ENCODE assay signal across 8 cellular contexts in the genomic region with DNA sequence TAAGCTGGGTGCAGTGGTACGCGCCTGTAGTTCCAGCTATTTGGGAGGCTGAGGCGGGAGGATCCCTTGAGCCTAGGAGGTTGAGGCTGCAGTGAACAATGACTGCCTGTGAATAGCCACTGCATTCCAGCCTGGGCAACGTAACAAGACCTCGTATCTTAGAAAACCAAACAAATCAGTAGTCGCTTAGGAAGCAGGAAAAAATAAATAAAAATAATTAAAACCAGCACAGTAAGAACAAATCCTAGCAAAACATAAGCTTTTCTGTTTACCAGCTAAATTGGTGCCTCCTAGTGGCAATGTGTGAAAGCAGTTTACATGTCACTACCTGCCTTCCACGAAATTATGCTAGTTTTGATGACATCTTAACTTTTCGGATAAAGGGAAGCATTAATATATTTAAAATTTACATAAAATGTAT. TPM values are rescaled to one million over a fixed set of nuclear protein-coding genes. Genes with fewer than 3 reads are reported as not detected.
DNase-seq lines count a peak whose midpoint lies in the region; ATAC-seq, FAIRE-seq and TF ChIP-seq lines count a peak whose summit lies in the region.

No MANE protein-coding gene starts in this region.

- ATAC-seq in GM19395 (IDR thresholded peaks at IDR 0.05; ENCODE audit: unreplicated experiment), result no peak
- ATAC-seq in GM18519 (IDR thresholded peaks at IDR 0.05; ENCODE audit: low FRiP score, unreplicated experiment), result no peak

- H3K27ac ChIP-seq in CD8-positive, alpha-beta memory T cell (ENCODE audit: low read depth, low read length), result peak overlapping the region; percentile 97
- no peak overlapping the region for H3K27ac ChIP-seq in HUES64 (ENCODE audit: low read depth, low read length)

- peaks cover 36 to 44% (median 40%) of the 10 kb centered on the region in 3 donors for H3K4me1 Mint-ChIP-seq in CD8-positive, alpha-beta memory T cell
- peaks cover 30% of the 10 kb centered on the region for H3K4me1 Mint-ChIP-seq in T-helper 1 cell treated with Interleukin-12 subunit alpha and Interleukin-12 subunit beta and Interleukin-4 antibody, amounts not matched to agents 30 μg/mL and 1 μg/mL, for 36 hours (ENCODE audit: low read depth)
- H3K4me1 Mint-ChIP-seq in progenitor cell of endocrine pancreas (ENCODE audit: low read depth), result peaks cover 13% of the 10 kb centered on the region

- peak overlapping the region in 7 of 8 donors; percentile 60 to 99 (median 97) for H3K27ac Mint-ChIP-seq in CD8-positive, alpha-beta memory T cell
- peak overlapping the region; percentile 82 for H3K27ac Mint-ChIP-seq in T-helper 1 cell treated with Interleukin-12 subunit alpha and Interleukin-12 subunit beta and Interleukin-4 antibody, amounts not matched to agents 30 μg/mL and 1 μg/mL, for 36 hours
- peak overlapping the region; percentile 97 for H3K27ac Mint-ChIP-seq in progenitor cell of endocrine pancreas

- peak overlapping the region; percentile 79 for H3K4me3 ChIP-seq in CD8-positive, alpha-beta memory T cell (ENCODE audit: low read length)
- H3K4me3 ChIP-seq in HUES64 (ENCODE audit: low read length) (peak overlapping the region; percentile 86), fibroblast of mammary gland (ENCODE audit: control insufficient read depth, low read depth, low read length) (no peak overlapping the region)

- TF ChIP-seq POLR2A in GM12892 (IDR thresholded peaks at IDR 0.05; ENCODE audit: low read depth, low read length), result no peak

- H3K4me3 Mint-ChIP-seq in CD8-positive, alpha-beta memory T cell, result peak overlapping the region; percentile 13 to 97 (median 93)
- H3K4me3 Mint-ChIP-seq in T-helper 1 cell treated with Interleukin-12 subunit alpha and Interleukin-12 subunit beta and Interleukin-4 antibody, amounts not matched to agents 30 μg/mL and 1 μg/mL, for 36 hours, result no peak overlapping the region
- peak overlapping the region; percentile 88 for H3K4me3 Mint-ChIP-seq in progenitor cell of endocrine pancreas (ENCODE audit: low read depth)

- peaks cover 41% of the 10 kb centered on the region for H3K4me1 ChIP-seq in CD8-positive, alpha-beta memory T cell (ENCODE audit: insufficient read depth, low read length)
- H3K4me1 ChIP-seq in HUES64 (ENCODE audit: insufficient read depth, low read length), result no peaks in the 10 kb centered on the region; the same call in 1 of the 2 replicates

- peak in 1 of 5 donors; percentile 47 for DNase-seq in CD8-positive, alpha-beta memory T cell
- DNase-seq in fibroblast of mammary gland (ENCODE audit: low read depth) (peak; percentile 78), progenitor cell of endocrine pancreas (ENCODE audit: low spot score, unreplicated experiment) (no peak), GM12892 (ENCODE audit: insufficient read length) (no peak)

- POLR2A ChIA-PET in CD8-positive, alpha-beta memory T cell (lab: Charles Lee), result interaction anchor here (0.7 to 3.7 kb wide), 5 partner anchors 16 to 343 kb away, joined by 3 to 14 read pairs (median 5); a partner anchor contains a TSS

- peaks cover 0 to 42% (median 5%) of the 10 kb centered on the region in 3 donors for H3K36me3 Mint-ChIP-seq in CD8-positive, alpha-beta memory T cell
- peaks cover 17% of the 10 kb centered on the region for H3K36me3 Mint-ChIP-seq in T-helper 1 cell treated with Interleukin-12 subunit alpha and Interleukin-12 subunit beta and Interleukin-4 antibody, amounts not matched to agents 30 μg/mL and 1 μg/mL, for 36 hours (ENCODE audit: low read depth)
- peaks cover 11% of the 10 kb centered on the region for H3K36me3 Mint-ChIP-seq in progenitor cell of endocrine pancreas (ENCODE audit: insufficient read depth)

- no peaks in the 10 kb centered on the region for H3K27me3 Mint-ChIP-seq in CD8-positive, alpha-beta memory T cell
- H3K27me3 Mint-ChIP-seq in T-helper 1 cell treated with Interleukin-12 subunit alpha and Interleukin-12 subunit beta and Interleukin-4 antibody, amounts not matched to agents 30 μg/mL and 1 μg/mL, for 36 hours (ENCODE audit: low read depth), result no peaks in the 10 kb centered on the region
- no peaks in the 10 kb centered on the region for H3K27me3 Mint-ChIP-seq in progenitor cell of endocrine pancreas

- H3K9me3 Mint-ChIP-seq in CD8-positive, alpha-beta memory T cell, result no peaks in the 10 kb centered on the region
- no peaks in the 10 kb centered on the region for H3K9me3 Mint-ChIP-seq in T-helper 1 cell treated with Interleukin-12 subunit alpha and Interleukin-12 subunit beta and Interleukin-4 antibody, amounts not matched to agents 30 μg/mL and 1 μg/mL, for 36 hours
- no peaks in the 10 kb centered on the region for H3K9me3 Mint-ChIP-seq in progenitor cell of endocrine pancreas (ENCODE audit: low read depth)

- no peaks in the 10 kb centered on the region for H3K9me3 ChIP-seq in CD8-positive, alpha-beta memory T cell (ENCODE audit: low read length)
- no peaks in the 10 kb centered on the region for H3K9me3 ChIP-seq in HUES64 (ENCODE audit: insufficient read depth, low read depth, low read length)

- H3K9ac ChIP-seq in HUES64 (ENCODE audit: low read depth, low read length), result peak overlapping the region; percentile 81; the same call in 1 of the 2 replicates

- TF ChIP-seq CTCF in fibroblast of mammary gland (conservative IDR thresholded peaks at IDR 0.05; ENCODE audit: control insufficient read depth, insufficient read depth, low read depth, low read length) (peak; percentile 76), progenitor cell of endocrine pancreas (IDR thresholded peaks at IDR 0.05; ENCODE audit: unreplicated experiment) (peak; percentile 66)

- H3K27me3 ChIP-seq in CD8-positive, alpha-beta memory T cell (ENCODE audit: insufficient read depth, low read length, poor library complexity, severe bottlenecking), result no peaks in the 10 kb centered on the region
- H3K27me3 ChIP-seq in HUES64 (ENCODE audit: insufficient read depth, low read length), result no peaks in the 10 kb centered on the region

- no peaks in the 10 kb centered on the region for H3K36me3 ChIP-seq in CD8-positive, alpha-beta memory T cell (ENCODE audit: insufficient read depth, low read length)
- H3K36me3 ChIP-seq in HUES64 (ENCODE audit: insufficient read depth, low read length), result peaks cover 14% of the 10 kb centered on the region; the same call in 1 of the 2 replicates

- 81% methylated on average over 4 of the region's 8 CpGs for WGBS in HUES64

- FAIRE-seq in GM12892 (lab: Jason Lieb, UNC), result no peak

- CTCF ChIA-PET in CD8-positive, alpha-beta memory T cell (lab: Charles Lee), result interaction anchor here (1.0 to 4.2 kb wide), 17 partner anchors 9 to 496 kb away, joined by 3 to 26 read pairs (median 6); a partner anchor contains a TSS

RNA-seq across cellular contexts. Expression of a gene that starts 1.3 kb away (rescaled TPM):
- total RNA-seq in CD8-positive, alpha-beta memory T cell, result 10 to 100 TPM; 14.3 to 15.9 TPM
- polyA plus RNA-seq in CD8-positive, alpha-beta memory T cell, result 9.8 TPM
- 6.2 TPM for polyA plus RNA-seq in HUES64 (2013, experiment 1 of 2)
- 6.7 TPM for polyA plus RNA-seq in HUES64 (2013, experiment 2 of 2)
- 14.6 and 14.8 TPM in 2 replicates for total RNA-seq in progenitor cell of endocrine pancreas
- 1.9 TPM for polyA plus RNA-seq in GM12892 (2012; ENCODE audit: missing spikeins)

RNA-seq across cellular contexts. Expression of a gene that starts 11.4 kb away (rescaled TPM):
- 1 to 10 TPM in 1 of 2 experiments, under 1 TPM in 1; 0.59 to 1.1 TPM for total RNA-seq in CD8-positive, alpha-beta memory T cell
- polyA plus RNA-seq in CD8-positive, alpha-beta memory T cell, result not detected
- 6.2 TPM for polyA plus RNA-seq in HUES64 (2013, experiment 1 of 2)
- 7.0 TPM for polyA plus RNA-seq in HUES64 (2013, experiment 2 of 2)
- 4.5 and 5.0 TPM in 2 replicates for total RNA-seq in progenitor cell of endocrine pancreas
- polyA plus RNA-seq in GM12892 (2012; ENCODE audit: missing spikeins), result 0.59 TPM

RNA-seq across cellular contexts. Expression of a gene that starts 18.0 kb away (rescaled TPM):
- under 1 TPM; 0.11 to 0.18 TPM for total RNA-seq in CD8-positive, alpha-beta memory T cell
- 0.23 TPM for polyA plus RNA-seq in CD8-positive, alpha-beta memory T cell
- polyA plus RNA-seq in HUES64 (2013, experiment 1 of 2), result 0.25 TPM
- polyA plus RNA-seq in HUES64 (2013, experiment 2 of 2), result 0.82 TPM
- total RNA-seq in progenitor cell of endocrine pancreas, result 1.2 and 1.4 TPM in 2 replicates
- not detected for polyA plus RNA-seq in GM12892 (2012; ENCODE audit: missing spikeins)

RNA-seq across cellular contexts. Expression of a gene that starts 22.3 kb away (rescaled TPM):
- total RNA-seq in CD8-positive, alpha-beta memory T cell, result under 1 TPM in 1 of 2 experiments, not detected in 1; 0.24 TPM
- 2.0 TPM for polyA plus RNA-seq in CD8-positive, alpha-beta memory T cell
- polyA plus RNA-seq in HUES64 (2013, experiment 1 of 2), result 0.40 TPM
- 0.38 TPM for polyA plus RNA-seq in HUES64 (2013, experiment 2 of 2)
- total RNA-seq in progenitor cell of endocrine pancreas, result 0.29 and 0.62 TPM in 2 replicates
- polyA plus RNA-seq in GM12892 (2012; ENCODE audit: missing spikeins), result 0.11 TPM

RNA-seq across cellular contexts. Expression of a gene that starts 32.4 kb away (rescaled TPM):
- total RNA-seq in CD8-positive, alpha-beta memory T cell, result not detected
- not detected for polyA plus RNA-seq in CD8-positive, alpha-beta memory T cell
- not detected for polyA plus RNA-seq in HUES64 (2013, experiment 1 of 2)
- not detected for polyA plus RNA-seq in HUES64 (2013, experiment 2 of 2)
- not detected in 2 replicates for total RNA-seq in progenitor cell of endocrine pancreas
- not detected for polyA plus RNA-seq in GM12892 (2012; ENCODE audit: missing spikeins)
